Comparison of ENCODE assay signal across 8 cellular contexts in genomic region chr5:63603001-63603400, GRCh38.
"Had no signal": no experiment of that assay in that cellular context is flagged by ENCODE, and none has a peak within 500 bp of the region (broad histone marks: within the 10 kb centered on the region; RNA-seq: fewer than 3 reads in every experiment).

No MANE protein-coding gene starts in this region.

- H3K4me1 ChIP-seq: HAP-1 had no signal

- ATAC-seq: HCT116, HepG2 had no signal

- H3K36me3 ChIP-seq: HAP-1 had no signal

- DNase-seq: GM23248, GOT3, H7, HFFc6 had no signal

- H3K4me3 ChIP-seq: GM23248, HAP-1 had no signal

- H3K27ac ChIP-seq: GM23248, HL-60 had no signal

- H3K9ac ChIP-seq: GM23248 had no signal
